ENCODE assay signal across 10 cellular contexts in the genomic region with DNA sequence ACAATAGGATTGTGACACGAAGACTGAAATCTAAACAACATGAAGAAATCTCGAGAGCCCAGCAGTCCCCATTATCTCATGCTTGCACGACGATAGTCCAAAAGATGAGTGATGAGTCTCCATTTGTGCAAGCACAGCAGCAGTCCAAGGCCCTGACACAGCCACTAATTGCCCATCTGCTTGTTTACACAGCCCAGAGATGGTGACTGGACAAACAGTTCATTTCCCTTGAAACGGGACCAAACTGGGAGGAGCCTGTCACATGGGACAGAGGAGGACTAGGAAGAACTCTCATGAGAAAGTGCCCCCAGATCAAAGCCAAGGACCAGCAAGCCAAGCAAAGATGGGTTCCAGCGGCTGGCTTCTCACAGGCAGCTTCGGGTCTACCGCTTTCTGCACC.
DNase-seq lines count a peak whose midpoint lies in the region; ATAC-seq and TF ChIP-seq lines count a peak whose summit lies in the region.
"Had no signal": no experiment of that assay in that cellular context is flagged by ENCODE, and none has a peak within 500 bp of the region (broad histone marks: within the 10 kb centered on the region; RNA-seq: fewer than 3 reads in every experiment).

No MANE protein-coding gene starts in this region.

- no peak overlapping the region; the same call in 1 of the 2 replicates for H2AFZ ChIP-seq in PC-3 (ENCODE audit: low read length)

- WGBS in psoas muscle, 3 donors: 38 to 51% (median 40%) methylated on average over 8 of the region's 8 CpGs

- H3K27me3 ChIP-seq in PC-3 (ENCODE audit: low read length): no peaks in the 10 kb centered on the region
- H3K27me3 ChIP-seq in psoas muscle (ENCODE audit: insufficient read depth in 3 of 3, low read length in 2 of 3): peaks cover 0 to 2% (median 2%) of the 10 kb centered on the region in 3 donors

- peak; percentile 76 for DNase-seq in GM03348 (ENCODE audit: low spot score)
- DNase-seq in PC-3: peak; percentile 97
- peak; percentile 88 for DNase-seq in fibroblast of peridontal ligament (ENCODE audit: extremely low read depth)
- peak; percentile 34 to 59 for DNase-seq in psoas muscle
- DNase-seq in CD1c-positive myeloid dendritic cell (ENCODE audit: extremely low spot score): no peak
- no peak for DNase-seq in T-helper 17 cell
- no peak for DNase-seq in omental fat pad (ENCODE audit: low spot score)
- DNase-seq: NCI-H1436 treated with DMSO at 0.1 percent for 48 hours had no signal

- no TSS peak for BruUV-seq in PC-3 (replicated peaks; lab: Mats Ljungman, UMichigan)

- H3K9me2 ChIP-seq in PC-3 (replicated peaks; ENCODE audit: low read length): no peaks in the 10 kb centered on the region

- POLR2A ChIA-PET in PC-3 (lab: Charles Lee; ENCODE audit: unreplicated experiment): no interaction called here

- intact Hi-C loops in PC-3 (cut with micrococcal nuclease): no loop called here
- intact Hi-C loops in psoas muscle (cut with DNase I): no loop called here

- H3K9ac ChIP-seq in PC-3 (ENCODE audit: low read length): peak overlapping the region; percentile 66

- H3K36me3 ChIP-seq in PC-3 (ENCODE audit: low read depth, low read length) (no peaks in the 10 kb centered on the region), psoas muscle (ENCODE audit: insufficient read depth in 1 of 2, low read depth in 1 of 2) (no peaks in the 10 kb centered on the region)

- TF ChIP-seq CTCF in PC-3 (conservative IDR thresholded peaks at IDR 0.05; ENCODE audit: low read depth, low read length) (no peak), psoas muscle (IDR thresholded peaks at IDR 0.05) (no peak), omental fat pad (IDR thresholded peaks at IDR 0.05) (no peak)

- CTCF ChIA-PET in PC-3 (lab: Charles Lee): interaction anchor here (0.5 kb wide), 1 partner anchor 97 kb away, joined by 3 read pairs; no protein-coding TSS in a partner anchor

- H3K27ac Mint-ChIP-seq in T-helper 17 cell: no peak overlapping the region
- H3K27ac Mint-ChIP-seq: activated naive CD8-positive, alpha-beta T cell had no signal

- H3K4me1 ChIP-seq in PC-3 (ENCODE audit: insufficient read depth, low read length) (peaks cover 46% of the 10 kb centered on the region), psoas muscle (no peaks in the 10 kb centered on the region)

- H3K36me3 Mint-ChIP-seq in T-helper 17 cell (ENCODE audit: low read depth): peaks cover 7% of the 10 kb centered on the region
- H3K36me3 Mint-ChIP-seq: activated naive CD8-positive, alpha-beta T cell had no signal

- H3K79me2 ChIP-seq in PC-3 (ENCODE audit: low read length): no peaks in the 10 kb centered on the region

- H3K4me2 ChIP-seq in PC-3 (ENCODE audit: low read length): peak overlapping the region; percentile 43

- ATAC-seq in PC-3 (peak; percentile 95), psoas muscle (peak; percentile 20 to 74 (median 35)), GM21528 (IDR thresholded peaks at IDR 0.05; ENCODE audit: low FRiP score, unreplicated experiment) (no peak), T-helper 17 cell (no peak), omental fat pad (ENCODE audit: low FRiP score) (no peak)

- peaks cover 4% of the 10 kb centered on the region for H3K4me1 Mint-ChIP-seq in T-helper 17 cell

- peaks cover 6% of the 10 kb centered on the region for H3K27me3 Mint-ChIP-seq in T-helper 17 cell

- H3K27ac ChIP-seq in PC-3 (ENCODE audit: low read length) (peak overlapping the region; percentile 88), psoas muscle (no peak overlapping the region)

- no peaks in the 10 kb centered on the region for H3F3A ChIP-seq in PC-3 (ENCODE audit: low read length, unreplicated experiment)

- no peak overlapping the region for H3K4me3 Mint-ChIP-seq in T-helper 17 cell
- H3K4me3 Mint-ChIP-seq: activated naive CD8-positive, alpha-beta T cell had no signal

- H3K4me3 ChIP-seq in PC-3 (ENCODE audit: low read length) (no peak overlapping the region), psoas muscle (no peak overlapping the region)

- no peaks in the 10 kb centered on the region for H4K20me1 ChIP-seq in PC-3 (ENCODE audit: low read length)

- H3K9me3 ChIP-seq in PC-3 (ENCODE audit: low read length) (no peaks in the 10 kb centered on the region), psoas muscle (no peaks in the 10 kb centered on the region), T-helper 17 cell (ENCODE audit: control insufficient read depth, low read length, poor library complexity, severe bottlenecking) (no peaks in the 10 kb centered on the region)

Comparison
In these comparisons a context has a peak if more than half of its experiments do, and no peak if none do; other contexts are left out.
1. DNase-seq: peak in GM03348 (single experiment), PC-3 (single experiment), fibroblast of peridontal ligament (single experiment) and psoas muscle (2 of 2); none in CD1c-positive myeloid dendritic cell (single experiment), T-helper 17 cell (0 of 3) and omental fat pad (single experiment).
2. ATAC-seq: peak in PC-3 (single experiment) and psoas muscle (4 of 4); none in GM21528 (single experiment), T-helper 17 cell (single experiment) and omental fat pad (single experiment).